11 cellular contexts compared by ENCODE assay signal in genomic region chr4:41538887-41539498, GRCh38. TPM values are rescaled to one million over a fixed set of nuclear protein-coding genes. Genes with fewer than 3 reads are reported as not detected.
DNase-seq lines count a peak whose midpoint lies in the region; ATAC-seq and TF ChIP-seq lines count a peak whose summit lies in the region.
"Had no signal": no experiment of that assay in that cellular context is flagged by ENCODE, and none has a peak within 500 bp of the region (broad histone marks: within the 10 kb centered on the region; RNA-seq: fewer than 3 reads in every experiment).

No MANE protein-coding gene starts in this region.

- H3K9me3 Mint-ChIP-seq in GM23338 (no peaks in the 10 kb centered on the region), type B pancreatic cell (no peaks in the 10 kb centered on the region)
- no peaks in the 10 kb centered on the region for H3K9me3 Mint-ChIP-seq in stimulated activated effector memory CD8-positive, alpha-beta T cell treated with anti-CD3 and anti-CD28 coated beads, Interleukin-12 subunit alpha, Interleukin-12 subunit beta, amount 100 ng/mL, for 72 hours
- H3K9me3 Mint-ChIP-seq: activated T-cell treated with anti-CD3 and anti-CD28 coated beads, Interleukin-2, amount 50 U/mL, for 24 hours had no signal

- WGBS in stomach, 5 donors: 56 to 78% (median 75%) methylated on average over 12 of the region's 12 CpGs

- peak overlapping the region; percentile 14; the same call in 1 of the 2 replicates for H2AFZ ChIP-seq in GM23338

- no peaks in the 10 kb centered on the region for H3K79me2 ChIP-seq in GM23338 (replicated peaks; ENCODE audit: insufficient read depth)

- H3K27me3 Mint-ChIP-seq in GM23338 (ENCODE audit: insufficient read depth, low read depth, poor library complexity): peaks cover 10% of the 10 kb centered on the region
- no peaks in the 10 kb centered on the region for H3K27me3 Mint-ChIP-seq in type B pancreatic cell

- no peak for TF ChIP-seq CTCF in GM23338 (conservative IDR thresholded peaks at IDR 0.05; ENCODE audit: low read depth in 2 of 2)
- no peak for TF ChIP-seq CTCF in stomach (IDR thresholded peaks at IDR 0.05)
- TF ChIP-seq CTCF in type B pancreatic cell (conservative IDR thresholded peaks at IDR 0.05): no peak

- no peaks in the 10 kb centered on the region for H3F3A ChIP-seq in GM23338 (replicated peaks; ENCODE audit: low read depth)

- H3K36me3 Mint-ChIP-seq in GM23338 (ENCODE audit: low read depth) (no peaks in the 10 kb centered on the region), type B pancreatic cell (no peaks in the 10 kb centered on the region)
- H3K36me3 Mint-ChIP-seq in stimulated activated effector memory CD8-positive, alpha-beta T cell treated with anti-CD3 and anti-CD28 coated beads, Interleukin-12 subunit alpha, Interleukin-12 subunit beta, amount 100 ng/mL, for 72 hours: no peaks in the 10 kb centered on the region

- H3K4me2 ChIP-seq in GM23338: no peak overlapping the region

- peaks cover 21% of the 10 kb centered on the region for H3K4me1 Mint-ChIP-seq in GM23338
- H3K4me1 Mint-ChIP-seq in stimulated activated effector memory CD8-positive, alpha-beta T cell treated with anti-CD3 and anti-CD28 coated beads, Interleukin-12 subunit alpha, Interleukin-12 subunit beta, amount 100 ng/mL, for 72 hours: no peaks in the 10 kb centered on the region
- H3K4me1 Mint-ChIP-seq in type B pancreatic cell (ENCODE audit: unreplicated experiment): peaks cover 48% of the 10 kb centered on the region

- no peak overlapping the region for H3K27ac ChIP-seq in GM23338 (ENCODE audit: low read depth)
- peak overlapping the region in 4 of 5 donors; percentile 21 to 63 (median 34) for H3K27ac ChIP-seq in stomach
- H3K27ac ChIP-seq: colonic mucosa, pancreas had no signal

- no peak overlapping the region for H3K27ac Mint-ChIP-seq in GM23338
- H3K27ac Mint-ChIP-seq in stimulated activated effector memory CD8-positive, alpha-beta T cell treated with anti-CD3 and anti-CD28 coated beads, Interleukin-12 subunit alpha, Interleukin-12 subunit beta, amount 100 ng/mL, for 72 hours: no peak overlapping the region
- no peak overlapping the region for H3K27ac Mint-ChIP-seq in type B pancreatic cell
- H3K27ac Mint-ChIP-seq: activated T-cell treated with anti-CD3 and anti-CD28 coated beads, Interleukin-2, amount 50 U/mL, for 24 hours had no signal

- intact Hi-C loops in stomach (cut with DNase I; ENCODE audit: low total_unique reads): no loop called here

- no peaks in the 10 kb centered on the region for H3K9me3 ChIP-seq in stomach
- H3K9me3 ChIP-seq: colonic mucosa, pancreas had no signal

- H3K27me3 ChIP-seq in GM23338 (ENCODE audit: insufficient read depth) (no peaks in the 10 kb centered on the region), stomach (no peaks in the 10 kb centered on the region)
- H3K27me3 ChIP-seq: colonic mucosa, pancreas had no signal

- TF ChIP-seq EP300 in stomach (IDR thresholded peaks at IDR 0.05): no peak

- H3K36me3 ChIP-seq in GM23338 (ENCODE audit: insufficient read depth) (no peaks in the 10 kb centered on the region), stomach (no peaks in the 10 kb centered on the region)
- H3K36me3 ChIP-seq: colonic mucosa, pancreas had no signal

- H3K9me2 ChIP-seq in GM23338 (ENCODE audit: insufficient read depth): no peaks in the 10 kb centered on the region

- H3K4me3 ChIP-seq in GM23338 (no peak overlapping the region), stomach (no peak overlapping the region)
- H3K4me3 ChIP-seq: colonic mucosa, pancreas had no signal

- H3K4me3 Mint-ChIP-seq in GM23338 (no peak overlapping the region), type B pancreatic cell (no peak overlapping the region)
- H3K4me3 Mint-ChIP-seq in stimulated activated effector memory CD8-positive, alpha-beta T cell treated with anti-CD3 and anti-CD28 coated beads, Interleukin-12 subunit alpha, Interleukin-12 subunit beta, amount 100 ng/mL, for 72 hours: no peak overlapping the region
- H3K4me3 Mint-ChIP-seq: activated T-cell treated with anti-CD3 and anti-CD28 coated beads, Interleukin-2, amount 50 U/mL, for 24 hours had no signal

- ATAC-seq in GM23338 (no peak), GM19395 (IDR thresholded peaks at IDR 0.05; ENCODE audit: unreplicated experiment) (no peak)
- no peak for ATAC-seq in stimulated activated effector memory CD8-positive, alpha-beta T cell treated with anti-CD3 and anti-CD28 coated beads, Interleukin-12 subunit alpha, Interleukin-12 subunit beta, amount 100 ng/mL, for 72 hours

- TF ChIP-seq POLR2A in stomach (IDR thresholded peaks at IDR 0.05): no peak

- DNase-seq in GM23338 (ENCODE audit: low spot score): no peak
- peak; percentile 27 for DNase-seq in cerebellum (ENCODE audit: low spot score)
- peak; percentile 37 for DNase-seq in left kidney (ENCODE audit: low read depth, low spot score)
- DNase-seq in stomach: no peak
- DNase-seq in activated naive CD4-positive, alpha-beta T cell treated with Interleukin-2 at 50 U/mL for 16 hours: no peak
- no peak for DNase-seq in stimulated activated effector memory CD8-positive, alpha-beta T cell treated with anti-CD3 and anti-CD28 coated beads, Interleukin-12 subunit alpha, Interleukin-12 subunit beta, amount 100 ng/mL, for 72 hours (ENCODE audit: low spot score in 2 of 2)
- no peak for DNase-seq in type B pancreatic cell (ENCODE audit: extremely low spot score, unreplicated experiment)
- DNase-seq: activated T-cell treated with anti-CD3 and anti-CD28 coated beads, Interleukin-2, amount 50 U/mL, for 24 hours; colonic mucosa; pancreas had no signal

- H3K4me1 ChIP-seq in GM23338 (ENCODE audit: insufficient read depth): peaks cover 40% of the 10 kb centered on the region
- H3K4me1 ChIP-seq in stomach: peaks cover 0 to 25% (median 3%) of the 10 kb centered on the region in 4 donors
- H3K4me1 ChIP-seq: colonic mucosa, pancreas had no signal

- no peaks in the 10 kb centered on the region for H4K20me1 ChIP-seq in GM23338 (replicated peaks; ENCODE audit: insufficient read depth)

TF ChIP-seq in GM23338, 12 proteins besides CTCF, POLR2A, EP300 and RAD21:
- no peak for TF ChIP-seq POLR2AphosphoS5 (IDR thresholded peaks at IDR 0.05; ENCODE audit: low read depth)

RNA-seq across cellular contexts. Expression of gene LIMCH1, which starts 1.0 kb away (rescaled TPM):
- 1.5 and 4.4 TPM in 2 replicates for total RNA-seq in GM23338 (2014; rRNA removed; shearing (Covaris generic))
- polyA plus RNA-seq in GM23338 (2016; fragmentation: Nextera tagmentation; extraction: Ambion mirVana): 1.5 and 1.7 TPM in 2 replicates
- total RNA-seq in cerebellum: 50.8 TPM
- total RNA-seq in stomach: 10 to 100 TPM; 15.6 to 37.1 (median 23.9) TPM
- polyA plus RNA-seq in stomach: 1 to 10 TPM; 4.7 to 7.5 (median 7.5) TPM
- total RNA-seq in type B pancreatic cell (ENCODE audit: low replicate concordance): 35.7 and 67.9 TPM in 2 replicates

Comparison
In these comparisons a context has a peak if more than half of its experiments do, and no peak if none do; other contexts are left out.
1. DNase-seq: peak in cerebellum (single experiment) and left kidney (single experiment); none in GM23338 (single experiment), stomach (single experiment), activated naive CD4-positive, alpha-beta T cell treated with Interleukin-2 at 50 U/mL for 16 hours (single experiment), stimulated activated effector memory CD8-positive, alpha-beta T cell treated with anti-CD3 and anti-CD28 coated beads, Interleukin-12 subunit alpha, Interleukin-12 subunit beta, amount 100 ng/mL, for 72 hours (0 of 2) and type B pancreatic cell (single experiment).